ENCODE assay signal across 18 cellular contexts in the genomic region with DNA sequence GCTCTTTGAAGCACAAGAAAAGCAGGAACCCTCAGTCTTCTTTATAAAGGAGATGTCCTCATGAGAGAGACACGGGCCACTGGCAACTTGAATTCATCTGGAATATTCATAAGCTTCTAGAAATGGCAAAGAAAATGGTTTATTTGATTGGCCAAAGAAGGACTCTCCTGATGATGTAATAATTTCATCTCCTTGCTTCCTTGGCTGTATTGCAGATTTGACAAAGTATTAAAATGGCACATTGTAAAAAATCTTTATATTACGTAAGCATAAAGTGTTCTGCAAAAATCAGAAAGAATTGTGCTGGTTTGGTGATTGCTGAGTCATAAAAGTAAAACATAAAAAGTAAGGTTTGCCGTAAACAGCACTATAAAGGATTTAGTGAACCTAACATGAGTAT.
A peak's percentile ranks its signal among the peaks of the same experiment; 100 is the strongest.
DNase-seq lines count a peak whose midpoint lies in the region; ATAC-seq, FAIRE-seq and TF ChIP-seq lines count a peak whose summit lies in the region.
"Had no signal": no experiment of that assay in that cellular context is flagged by ENCODE, and none has a peak within 500 bp of the region (broad histone marks: within the 10 kb centered on the region; RNA-seq: fewer than 3 reads in every experiment).

No MANE protein-coding gene starts in this region.

- intact Hi-C loops in K562 (cut with micrococcal nuclease), result no loop called here

- no peak for ATAC-seq in K562

- H3K27me3 ChIP-seq in OCI-LY3 (ENCODE audit: low read depth, low read length) (no peaks in the 10 kb centered on the region), K562 (ENCODE audit: control insufficient read depth in 2 of 2, insufficient read depth in 2 of 2, low read length in 2 of 2) (no peaks in the 10 kb centered on the region), small intestine (ENCODE audit: control insufficient read depth in 2 of 2, insufficient read depth in 2 of 2, low read length in 2 of 2) (no peaks in the 10 kb centered on the region)
- H3K27me3 ChIP-seq: BLaER1 treated with 17β-estradiol and CSF1 and Interleukin-3, amounts not matched to agents 10 nM and 100 nM had no signal

- H3K9ac ChIP-seq in OCI-LY3 (ENCODE audit: low read length), result no peak overlapping the region
- H3K9ac ChIP-seq in K562 (ENCODE audit: insufficient read depth in 1 of 2, low read depth in 2 of 2, low read length in 2 of 2), result no peak overlapping the region
- H3K9ac ChIP-seq: BLaER1 treated with 17β-estradiol and CSF1 and Interleukin-3, amounts not matched to agents 10 nM and 100 nM had no signal

- DNase-seq in NOMO-1 treated with DMSO at 0.1 percent for 48 hours (lab: John Stamatoyannopoulos, UW; ENCODE audit: unreplicated experiment) (peak; percentile 35), NOMO-1 treated with dmso at 0.1 percent for 144 hours (lab: John Stamatoyannopoulos, UW; ENCODE audit: unreplicated experiment) (no peak), K562 (ENCODE audit: extremely low read depth in 1 of 4, low spot score in 3 of 4) (no peak), small intestine (no peak), retina (no peak), DMS53 (lab: John Stamatoyannopoulos, UW) (no peak), EL (no peak)
- DNase-seq: 8988T; ACHN; CD4-positive, CD25-positive, alpha-beta regulatory T cell; DMS79 treated with DMSO at 0.1 percent for 48 hours; GDM1 had no signal

- no TSS peak for BruUV-seq in K562 (replicated peaks; lab: Mats Ljungman, UMichigan)

- no peaks in the 10 kb centered on the region for H3K9me1 ChIP-seq in K562 (ENCODE audit: control insufficient read depth, insufficient read depth, low read length)

- in situ Hi-C loops in K562 (cut with MboI), result no loop called here

- no peaks in the 10 kb centered on the region for H4K20me1 ChIP-seq in OCI-LY3 (ENCODE audit: insufficient read depth, low read length)
- no peaks in the 10 kb centered on the region for H4K20me1 ChIP-seq in K562 (replicated peaks; ENCODE audit: control insufficient read depth, insufficient read depth, low read length)
- H4K20me1 ChIP-seq: BLaER1 treated with 17β-estradiol and CSF1 and Interleukin-3, amounts not matched to agents 10 nM and 100 nM had no signal

- H3K79me2 ChIP-seq in OCI-LY3 (ENCODE audit: low read length) (no peaks in the 10 kb centered on the region), K562 (ENCODE audit: control insufficient read depth, insufficient read depth, low read length) (no peaks in the 10 kb centered on the region)

- H3K4me1 ChIP-seq in OCI-LY3 (ENCODE audit: low read length), result peaks cover 37% of the 10 kb centered on the region
- peaks cover 8 to 16% of the 10 kb centered on the region in 2 experiments for H3K4me1 ChIP-seq in K562 (replicated peaks in 1 of 2; ENCODE audit: control insufficient read depth in 2 of 2, insufficient read depth in 2 of 2, low read length in 2 of 2)
- H3K4me1 ChIP-seq in small intestine (ENCODE audit: control insufficient read depth in 2 of 2, insufficient read depth in 1 of 2, low read depth in 1 of 2, low read length in 1 of 2), result peaks cover 0 to 3% of the 10 kb centered on the region in 2 donors
- H3K4me1 ChIP-seq: HAP-1 had no signal

- no peak for TF ChIP-seq EP300 in K562 (IDR thresholded peaks at IDR 0.05; ENCODE audit: low read length)

- TF ChIP-seq CTCF in OCI-LY3 (IDR thresholded peaks at IDR 0.05; ENCODE audit: low read depth, low read length) (no peak), K562 (IDR thresholded peaks at IDR 0.05 in 2 of 3, conservative IDR thresholded peaks at IDR 0.05 in 1 of 3; ENCODE audit: insufficient read depth in 2 of 3, low read depth in 1 of 3, low read length in 3 of 3) (no peak)

- H3K36me3 ChIP-seq in OCI-LY3 (replicated peaks; ENCODE audit: low read depth, low read length) (no peaks in the 10 kb centered on the region), K562 (ENCODE audit: control insufficient read depth, insufficient read depth, low read length) (no peaks in the 10 kb centered on the region), small intestine (ENCODE audit: control insufficient read depth in 2 of 2, insufficient read depth in 2 of 2, low read length in 2 of 2) (no peaks in the 10 kb centered on the region)
- H3K36me3 ChIP-seq: BLaER1 treated with 17β-estradiol and CSF1 and Interleukin-3, amounts not matched to agents 10 nM and 100 nM; HAP-1 had no signal

- CTCF ChIA-PET in K562 (lab: Yijun Ruan, JAX; ENCODE audit: low intra/inter-chr PET ratio), result no interaction called here

- FAIRE-seq in K562 (lab: Jason Lieb, UNC) (no peak), small intestine (lab: Jason Lieb, UNC) (no peak)
- FAIRE-seq: GM12892, H1 had no signal

- H3K4me3 ChIP-seq in OCI-LY3 (ENCODE audit: low read length), result no peak overlapping the region
- no peak overlapping the region for H3K4me3 ChIP-seq in K562
- H3K4me3 ChIP-seq in small intestine (ENCODE audit: low read depth in 1 of 2, low read length in 2 of 2), result no peak overlapping the region
- H3K4me3 ChIP-seq: BLaER1 treated with 17β-estradiol and CSF1 and Interleukin-3, amounts not matched to agents 10 nM and 100 nM; HAP-1 had no signal

- WGBS in K562 (ENCODE audit: insufficient coverage, low coverage, missing lambda C conversion rate), result 78% methylated on average over 3 of the region's 3 CpGs
- 53 to 72% (median 59%) methylated on average over 3 of the region's 3 CpGs for WGBS in small intestine, 3 donors

- no peak overlapping the region for H3K4me2 ChIP-seq in OCI-LY3 (ENCODE audit: low read length)
- H3K4me2 ChIP-seq in K562 (ENCODE audit: insufficient read depth, low read length), result no peak overlapping the region

- POLR2A ChIA-PET in K562 (lab: Yijun Ruan, JAX), result interaction anchor here (0.7 to 1.6 kb wide), 4 partner anchors 11 to 291 kb away, joined by 3 to 5 read pairs (median 3); no protein-coding TSS in a partner anchor

- peak overlapping the region; percentile 52; the same call in 1 of the 2 replicates for H2AFZ ChIP-seq in OCI-LY3 (ENCODE audit: low read depth, low read length)
- peak overlapping the region; percentile 99 for H2AFZ ChIP-seq in K562 (ENCODE audit: low read depth, low read length)

- H3K9me3 ChIP-seq in OCI-LY3 (ENCODE audit: insufficient read depth, low read length) (no peaks in the 10 kb centered on the region), K562 (replicated peaks; ENCODE audit: control insufficient read depth, insufficient read depth, low read depth, low read length) (no peaks in the 10 kb centered on the region), small intestine (ENCODE audit: control insufficient read depth, low read depth) (no peaks in the 10 kb centered on the region)
- H3K9me3 ChIP-seq: HAP-1 had no signal

- TF ChIP-seq RAD21 in K562 (CRISPR knock-in tag; conservative IDR thresholded peaks at IDR 0.05 in 1 of 2, IDR thresholded peaks at IDR 0.05 in 1 of 2), result no peak

- no peak overlapping the region for H3K27ac ChIP-seq in OCI-LY3 (ENCODE audit: low read length)
- no peak overlapping the region for H3K27ac ChIP-seq in K562 (ENCODE audit: extremely low read depth, low read depth, low read length)
- peak overlapping the region; percentile 63 to 89 for H3K27ac ChIP-seq in small intestine (ENCODE audit: low read depth in 1 of 2, low read length in 1 of 2)
- H3K27ac ChIP-seq: BLaER1 treated with 17β-estradiol and CSF1 and Interleukin-3, amounts not matched to agents 10 nM and 100 nM; HL-60 had no signal

- TF ChIP-seq POLR2A in K562 (conservative IDR thresholded peaks at IDR 0.05), result no peak

TF ChIP-seq in K562, 482 proteins besides CTCF, POLR2A, EP300 and RAD21 (continues in another document):
- TF ChIP-seq ZNF696 (CRISPR knock-in tag; conservative IDR thresholded peaks at IDR 0.05) (no peak), C11orf30 (IDR thresholded peaks at IDR 0.05; ENCODE audit: low read depth) (0 out of 2 replicates have a peak, but pooled peaks have one; percentile 18), BHLHE40 (IDR thresholded peaks at IDR 0.05; ENCODE audit: low read length) (no peak), ZNF589 (CRISPR knock-in tag; IDR thresholded peaks at IDR 0.05; ENCODE audit: low read depth) (no peak)
- TF ChIP-seq, protein P1, sequence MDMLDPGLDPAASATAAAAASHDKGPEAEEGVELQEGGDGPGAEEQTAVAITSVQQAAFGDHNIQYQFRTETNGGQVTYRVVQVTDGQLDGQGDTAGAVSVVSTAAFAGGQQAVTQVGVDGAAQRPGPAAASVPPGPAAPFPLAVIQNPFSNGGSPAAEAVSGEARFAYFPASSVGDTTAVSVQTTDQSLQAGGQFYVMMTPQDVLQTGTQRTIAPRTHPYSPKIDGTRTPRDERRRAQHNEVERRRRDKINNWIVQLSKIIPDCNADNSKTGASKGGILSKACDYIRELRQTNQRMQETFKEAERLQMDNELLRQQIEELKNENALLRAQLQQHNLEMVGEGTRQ (CRISPR knock-in tag; IDR thresholded peaks at IDR 0.05), result no peak
- TF ChIP-seq, protein P2, sequence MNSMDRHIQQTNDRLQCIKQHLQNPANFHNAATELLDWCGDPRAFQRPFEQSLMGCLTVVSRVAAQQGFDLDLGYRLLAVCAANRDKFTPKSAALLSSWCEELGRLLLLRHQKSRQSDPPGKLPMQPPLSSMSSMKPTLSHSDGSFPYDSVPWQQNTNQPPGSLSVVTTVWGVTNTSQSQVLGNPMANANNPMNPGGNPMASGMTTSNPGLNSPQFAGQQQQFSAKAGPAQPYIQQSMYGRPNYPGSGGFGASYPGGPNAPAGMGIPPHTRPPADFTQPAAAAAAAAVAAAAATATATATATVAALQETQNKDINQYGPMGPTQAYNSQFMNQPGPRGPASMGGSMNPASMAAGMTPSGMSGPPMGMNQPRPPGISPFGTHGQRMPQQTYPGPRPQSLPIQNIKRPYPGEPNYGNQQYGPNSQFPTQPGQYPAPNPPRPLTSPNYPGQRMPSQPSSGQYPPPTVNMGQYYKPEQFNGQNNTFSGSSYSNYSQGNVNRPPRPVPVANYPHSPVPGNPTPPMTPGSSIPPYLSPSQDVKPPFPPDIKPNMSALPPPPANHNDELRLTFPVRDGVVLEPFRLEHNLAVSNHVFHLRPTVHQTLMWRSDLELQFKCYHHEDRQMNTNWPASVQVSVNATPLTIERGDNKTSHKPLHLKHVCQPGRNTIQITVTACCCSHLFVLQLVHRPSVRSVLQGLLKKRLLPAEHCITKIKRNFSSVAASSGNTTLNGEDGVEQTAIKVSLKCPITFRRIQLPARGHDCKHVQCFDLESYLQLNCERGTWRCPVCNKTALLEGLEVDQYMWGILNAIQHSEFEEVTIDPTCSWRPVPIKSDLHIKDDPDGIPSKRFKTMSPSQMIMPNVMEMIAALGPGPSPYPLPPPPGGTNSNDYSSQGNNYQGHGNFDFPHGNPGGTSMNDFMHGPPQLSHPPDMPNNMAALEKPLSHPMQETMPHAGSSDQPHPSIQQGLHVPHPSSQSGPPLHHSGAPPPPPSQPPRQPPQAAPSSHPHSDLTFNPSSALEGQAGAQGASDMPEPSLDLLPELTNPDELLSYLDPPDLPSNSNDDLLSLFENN (IDR thresholded peaks at IDR 0.05; ENCODE audit: low read depth in 2 of 2, low read length in 2 of 2), result no peak

Comparison
In these comparisons a context has a peak if more than half of its experiments do, and no peak if none do; other contexts are left out.
1. H3K27ac ChIP-seq: peak in small intestine (2 of 2); none in OCI-LY3 (single experiment) and K562 (single experiment).